11 cellular contexts compared by ENCODE assay signal in the genomic region with DNA sequence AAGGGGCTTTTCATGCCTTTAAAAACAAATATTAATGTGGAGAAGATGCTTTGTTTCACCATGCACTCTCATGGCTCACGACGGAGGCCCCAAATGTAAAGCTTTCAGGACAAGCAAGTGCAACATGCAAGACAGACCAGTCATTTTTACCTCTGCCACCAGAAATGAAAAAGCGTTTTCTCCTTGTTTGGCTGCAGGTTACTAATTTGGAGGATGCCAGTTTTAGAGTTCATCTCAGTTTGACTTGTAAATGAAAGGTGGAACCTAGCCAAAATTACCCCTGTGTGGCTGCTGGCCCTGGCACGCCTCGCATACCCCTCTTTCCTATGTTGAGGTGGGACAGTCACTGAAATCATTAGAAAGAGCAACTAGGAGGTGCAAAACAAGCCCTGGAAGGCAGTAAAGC.
A peak's percentile ranks its signal among the peaks of the same experiment; 100 is the strongest.
DNase-seq lines count a peak whose midpoint lies in the region; ATAC-seq and TF ChIP-seq lines count a peak whose summit lies in the region.
"Had no signal": no experiment of that assay in that cellular context is flagged by ENCODE, and none has a peak within 500 bp of the region (broad histone marks: within the 10 kb centered on the region; RNA-seq: fewer than 3 reads in every experiment).

No MANE protein-coding gene starts in this region.

- peaks cover 3% of the 10 kb centered on the region for H3K27me3 Mint-ChIP-seq in nephron (ENCODE audit: low read depth)

- H3K4me3 Mint-ChIP-seq in nephron: no peak overlapping the region

- no peak for TF ChIP-seq CTCF in nephron (IDR thresholded peaks at IDR 0.05; ENCODE audit: unreplicated experiment in 3 of 3)
- no peak for TF ChIP-seq CTCF in GM13977 (IDR thresholded peaks at IDR 0.05; ENCODE audit: extremely low read depth, insufficient read depth, missing control alignments)

- DNase-seq in activated CD4-positive, CD25-positive, alpha-beta regulatory T cell treated with anti-CD3 and anti-CD28 coated beads, Interleukin-2, amount 50 U/mL, for 72 hours: no peak
- DNase-seq in dedifferentiated amniotic fluid mesenchymal stem cell (ENCODE audit: extremely low spot score) (no peak), GM13977 (ENCODE audit: low spot score) (no peak), A172 (ENCODE audit: low spot score) (no peak)
- DNase-seq: NCI-H226 had no signal

- peak overlapping the region in 2 of 3 experiments; percentile 22 to 85 for H3K27ac Mint-ChIP-seq in nephron

- no peaks in the 10 kb centered on the region for H3K36me3 Mint-ChIP-seq in nephron (ENCODE audit: low read depth)

- no peaks in the 10 kb centered on the region for H3K9me3 Mint-ChIP-seq in nephron

- in situ Hi-C loops in GM13977 (cut with MboI; ENCODE audit: low pct_unique_long_range_greater_than_20kb, low sequenced_read_pairs, unreplicated experiment): no loop called here

- peaks cover 76% of the 10 kb centered on the region for H3K4me1 Mint-ChIP-seq in nephron

- ATAC-seq in activated CD4-positive, CD25-positive, alpha-beta regulatory T cell treated with anti-CD3 and anti-CD28 coated beads, Interleukin-2, amount 50 U/mL, for 24 hours: peak; percentile 26 to 55
- ATAC-seq in GM21381 (IDR thresholded peaks at IDR 0.05; ENCODE audit: unreplicated experiment): peak; percentile 47
- ATAC-seq in HG03108 (IDR thresholded peaks at IDR 0.05; ENCODE audit: unreplicated experiment): peak; percentile 39
- ATAC-seq: HepG2, left colon had no signal
